11 cellular contexts compared by ENCODE assay signal in the genomic region with DNA sequence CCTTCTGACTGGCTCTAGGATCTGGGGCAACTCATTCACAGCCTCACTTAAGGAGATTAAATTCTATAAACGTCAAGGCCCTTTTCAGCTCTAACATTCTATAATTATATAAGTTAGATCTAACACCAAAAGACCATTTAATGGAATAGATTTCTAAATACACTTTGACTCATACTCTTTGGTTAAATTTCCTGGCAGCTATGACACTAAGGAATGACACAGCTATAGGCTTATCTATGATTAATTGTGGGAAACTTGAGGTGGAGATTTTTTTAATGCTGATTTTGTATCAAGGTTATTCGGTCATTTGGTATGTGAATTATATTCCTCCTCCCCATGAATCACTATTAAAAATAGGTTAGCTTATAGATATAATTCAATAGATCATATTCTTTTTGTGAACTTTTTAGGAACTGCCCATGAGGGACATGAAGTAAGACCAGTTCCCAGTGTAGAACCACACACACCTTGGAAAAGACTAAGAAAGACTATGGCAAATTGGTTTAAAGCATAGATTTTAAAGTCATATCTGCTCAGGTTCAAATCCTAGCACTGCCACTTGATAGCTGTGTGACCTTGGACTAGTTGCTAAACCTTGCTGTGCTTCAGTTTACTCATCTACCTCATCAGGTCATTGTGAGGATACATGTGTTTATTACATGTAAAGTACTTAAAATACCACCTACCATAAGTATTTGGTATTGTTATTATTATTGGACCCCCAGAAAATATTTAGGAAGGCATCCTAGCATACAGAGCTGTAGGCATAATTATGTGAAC.
A peak's percentile ranks its signal among the peaks of the same experiment; 100 is the strongest.
DNase-seq lines count a peak whose midpoint lies in the region; ATAC-seq and TF ChIP-seq lines count a peak whose summit lies in the region.
"Had no signal": no experiment of that assay in that cellular context is flagged by ENCODE, and none has a peak within 500 bp of the region (broad histone marks: within the 10 kb centered on the region; RNA-seq: fewer than 3 reads in every experiment).

No MANE protein-coding gene starts in this region.

- no peak overlapping the region for H4K91ac ChIP-seq in IMR-90 (ENCODE audit: insufficient read depth, low read depth, low read length)

- H3K27me3 ChIP-seq in IMR-90 (ENCODE audit: control insufficient read depth, insufficient read depth, low read length) (peaks cover 4% of the 10 kb centered on the region), brain microvascular endothelial cell (replicated peaks) (no peaks in the 10 kb centered on the region)

- H3K4ac ChIP-seq in IMR-90 (ENCODE audit: low read depth, low read length), result no peak overlapping the region

- no peaks in the 10 kb centered on the region for H3K9me3 ChIP-seq in IMR-90 (ENCODE audit: control insufficient read depth, insufficient read depth, low read length)

- in situ Hi-C loops in IMR-90 (cut with MboI; ENCODE audit: low sequenced_read_pairs), result no loop called here
- in situ Hi-C loops in brain microvascular endothelial cell (cut with HindIII; ENCODE audit: low pct_ligation_motif_present, low sequenced_read_pairs), result no loop called here

- no peak overlapping the region for H2BK120ac ChIP-seq in IMR-90 (ENCODE audit: low read depth, low read length)

- no peak overlapping the region for H4K5ac ChIP-seq in IMR-90 (ENCODE audit: low read depth, low read length)

- no TSS peak for BruUV-seq in IMR-90 (replicated peaks; lab: Mats Ljungman, UMichigan)

- no peaks in the 10 kb centered on the region for H4K20me1 ChIP-seq in IMR-90 (ENCODE audit: insufficient read depth, low read length)

- TF ChIP-seq CTCF in IMR-90 (conservative IDR thresholded peaks at IDR 0.05; ENCODE audit: low read depth, low read length) (no peak), brain microvascular endothelial cell (IDR thresholded peaks at IDR 0.05; ENCODE audit: low read depth, low read length, missing control alignments) (no peak)

- peak; percentile 52 for DNase-seq in EL
- DNase-seq in IMR-90, result peak; percentile 42
- peak; percentile 38 for DNase-seq in brain microvascular endothelial cell
- DNase-seq in iris pigment epithelial cell (ENCODE audit: low read depth), result peak; percentile 84
- DNase-seq in DMS153 treated with DMSO at 0.1 percent for 48 hours (lab: John Stamatoyannopoulos, UW; ENCODE audit: unreplicated experiment), result no peak
- DNase-seq in DMS114 treated with DMSO at 0.1 percent for 48 hours (lab: John Stamatoyannopoulos, UW; ENCODE audit: unreplicated experiment), result no peak
- DNase-seq: NCI-H1048 had no signal

- H3K9me1 ChIP-seq in IMR-90 (ENCODE audit: insufficient read depth, low read length), result peaks cover 5% of the 10 kb centered on the region

- H3K4me1 ChIP-seq in IMR-90 (ENCODE audit: control insufficient read depth, insufficient read depth, low read length), result peaks cover 4% of the 10 kb centered on the region; the same call in 1 of the 2 replicates

- H3K14ac ChIP-seq in IMR-90 (replicated peaks; ENCODE audit: low read depth, low read length), result no peak overlapping the region

- H2BK15ac ChIP-seq in IMR-90 (ENCODE audit: low read depth, low read length), result no peak overlapping the region

- TF ChIP-seq POLR2A in IMR-90 (IDR thresholded peaks at IDR 0.05; ENCODE audit: low read depth, low read length), result no peak

- no CpG with 5 or more reads among the region's 2 CpGs for WGBS in IMR-90 (ENCODE audit: extremely low coverage in 2 of 2, insufficient read length in 1 of 2), 2 experiments

- H2AK9ac ChIP-seq in IMR-90 (replicated peaks; ENCODE audit: low read depth, low read length, poor library complexity), result no peak overlapping the region

- TF ChIP-seq RAD21 in IMR-90 (IDR thresholded peaks at IDR 0.05; ENCODE audit: low read length), result no peak

- H3K4me3 ChIP-seq in IMR-90 (ENCODE audit: insufficient read depth, low read depth, low read length), result no peak overlapping the region
- H3K4me3 ChIP-seq in brain microvascular endothelial cell (ENCODE audit: low read depth, low read length), result no peak overlapping the region

- CTCF ChIA-PET in IMR-90 (lab: Yijun Ruan, JAX), result no interaction called here

- no peak overlapping the region for H4K8ac ChIP-seq in IMR-90 (ENCODE audit: low read depth in 2 of 2, low read length in 2 of 2)

- no peaks in the 10 kb centered on the region for H3K36me3 ChIP-seq in IMR-90 (ENCODE audit: control insufficient read depth, insufficient read depth, low read length)
- no peaks in the 10 kb centered on the region for H3K36me3 ChIP-seq in brain microvascular endothelial cell (replicated peaks)

- no peak overlapping the region for H3K4me2 ChIP-seq in IMR-90 (ENCODE audit: low read depth, low read length)

- no peak overlapping the region for H2AK5ac ChIP-seq in IMR-90 (ENCODE audit: low read depth, low read length)

- no peak overlapping the region for H3K18ac ChIP-seq in IMR-90 (ENCODE audit: low read depth, low read length)

- POLR2A ChIA-PET in IMR-90 (lab: Charles Lee; ENCODE audit: unreplicated experiment), result no interaction called here

- intact Hi-C loops in IMR-90 (cut with micrococcal nuclease), result no loop called here

- H2AFZ ChIP-seq in IMR-90 (replicated peaks; ENCODE audit: low read length, poor library complexity), result no peak overlapping the region

- dilution Hi-C loops in IMR-90 (cut with HindIII; ENCODE audit: low sequenced_read_pairs, unreplicated experiment), result no loop called here

- no peak overlapping the region for H2BK20ac ChIP-seq in IMR-90 (ENCODE audit: low read depth, low read length)

- H3K79me1 ChIP-seq in IMR-90 (ENCODE audit: low read depth in 1 of 2, low read length in 2 of 2), result no peaks in the 10 kb centered on the region

- no peak overlapping the region for H3K27ac ChIP-seq in IMR-90 (ENCODE audit: insufficient read depth, low read length)
- H3K27ac ChIP-seq in brain microvascular endothelial cell, result peak overlapping the region; percentile 38
- H3K27ac ChIP-seq: C4-2B had no signal

- no peak overlapping the region for H3K9ac ChIP-seq in IMR-90 (ENCODE audit: low read depth, low read length)

- H3K56ac ChIP-seq in IMR-90 (ENCODE audit: extremely low read depth, insufficient read depth, low read length), result no peak overlapping the region

- H2BK5ac ChIP-seq in IMR-90 (ENCODE audit: low read depth, low read length, poor library complexity, severe bottlenecking), result no peak overlapping the region

- H3K23ac ChIP-seq in IMR-90 (ENCODE audit: low read depth, low read length), result no peak overlapping the region

- ATAC-seq in IMR-90 (ENCODE audit: low read depth) (no peak), GM18907 (IDR thresholded peaks at IDR 0.05; ENCODE audit: unreplicated experiment) (no peak), HG03521 (IDR thresholded peaks at IDR 0.05; ENCODE audit: unreplicated experiment) (no peak)
- ATAC-seq: naive thymus-derived CD8-positive, alpha-beta T cell had no signal

TF ChIP-seq in IMR-90, 13 proteins besides CTCF, POLR2A, EP300 and RAD21:
- TF ChIP-seq MXI1 (IDR thresholded peaks at IDR 0.05; ENCODE audit: borderline replicate concordance, low read depth, low read length) (no peak), RCOR1 (IDR thresholded peaks at IDR 0.05; ENCODE audit: insufficient replicate concordance, low read length) (no peak), CHD1 (IDR thresholded peaks at IDR 0.05; ENCODE audit: low read depth, low read length) (no peak), RFX5 (IDR thresholded peaks at IDR 0.05; ENCODE audit: low read depth, low read length) (no peak), BHLHE40 (IDR thresholded peaks at IDR 0.05; ENCODE audit: low read depth, low read length) (no peak), FOS (IDR thresholded peaks at IDR 0.05; ENCODE audit: low read depth, low read length) (no peak), CEBPB (IDR thresholded peaks at IDR 0.05; ENCODE audit: low read depth, low read length) (no peak), MAZ (IDR thresholded peaks at IDR 0.05; ENCODE audit: borderline replicate concordance, low read depth, low read length) (no peak), MAFK (IDR thresholded peaks at IDR 0.05; ENCODE audit: low read depth, low read length) (no peak), SMC3 (IDR thresholded peaks at IDR 0.05; ENCODE audit: low read depth, low read length) (no peak), NFE2L2 (IDR thresholded peaks at IDR 0.05; ENCODE audit: low read depth, low read length) (no peak)
- TF ChIP-seq, protein P1, sequence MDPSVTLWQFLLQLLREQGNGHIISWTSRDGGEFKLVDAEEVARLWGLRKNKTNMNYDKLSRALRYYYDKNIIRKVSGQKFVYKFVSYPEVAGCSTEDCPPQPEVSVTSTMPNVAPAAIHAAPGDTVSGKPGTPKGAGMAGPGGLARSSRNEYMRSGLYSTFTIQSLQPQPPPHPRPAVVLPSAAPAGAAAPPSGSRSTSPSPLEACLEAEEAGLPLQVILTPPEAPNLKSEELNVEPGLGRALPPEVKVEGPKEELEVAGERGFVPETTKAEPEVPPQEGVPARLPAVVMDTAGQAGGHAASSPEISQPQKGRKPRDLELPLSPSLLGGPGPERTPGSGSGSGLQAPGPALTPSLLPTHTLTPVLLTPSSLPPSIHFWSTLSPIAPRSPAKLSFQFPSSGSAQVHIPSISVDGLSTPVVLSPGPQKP (IDR thresholded peaks at IDR 0.05; ENCODE audit: borderline replicate concordance, low read depth, low read length), result no peak
- TF ChIP-seq, protein P2, sequence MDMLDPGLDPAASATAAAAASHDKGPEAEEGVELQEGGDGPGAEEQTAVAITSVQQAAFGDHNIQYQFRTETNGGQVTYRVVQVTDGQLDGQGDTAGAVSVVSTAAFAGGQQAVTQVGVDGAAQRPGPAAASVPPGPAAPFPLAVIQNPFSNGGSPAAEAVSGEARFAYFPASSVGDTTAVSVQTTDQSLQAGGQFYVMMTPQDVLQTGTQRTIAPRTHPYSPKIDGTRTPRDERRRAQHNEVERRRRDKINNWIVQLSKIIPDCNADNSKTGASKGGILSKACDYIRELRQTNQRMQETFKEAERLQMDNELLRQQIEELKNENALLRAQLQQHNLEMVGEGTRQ (IDR thresholded peaks at IDR 0.05; ENCODE audit: low read depth, low read length), result no peak

Comparison
In these comparisons a context has a peak if more than half of its experiments do, and no peak if none do; other contexts are left out.
1. DNase-seq: peak in EL (single experiment), IMR-90 (single experiment), brain microvascular endothelial cell (single experiment) and iris pigment epithelial cell (single experiment); none in DMS153 treated with DMSO at 0.1 percent for 48 hours (single experiment) and DMS114 treated with DMSO at 0.1 percent for 48 hours (single experiment).